15 cellular contexts compared by ENCODE assay signal in genomic region chr18:55102958-55103456, GRCh38.
A peak's percentile ranks its signal among the peaks of the same experiment; 100 is the strongest.
DNase-seq lines count a peak whose midpoint lies in the region; ATAC-seq and TF ChIP-seq lines count a peak whose summit lies in the region.
"Had no signal": no experiment of that assay in that cellular context is flagged by ENCODE, and none has a peak within 500 bp of the region (broad histone marks: within the 10 kb centered on the region; RNA-seq: fewer than 3 reads in every experiment).

No MANE protein-coding gene starts in this region.

- H3K27ac Mint-ChIP-seq in Calu3 (ENCODE audit: unreplicated experiment) (peak overlapping the region; percentile 53), activated B cell treated with CpG ODN at 0.5 μM for 24 hours (peak overlapping the region; percentile 14), nephron progenitor cell (peak overlapping the region; percentile 9)
- no peak overlapping the region for H3K27ac Mint-ChIP-seq in stimulated activated effector memory CD8-positive, alpha-beta T cell treated with anti-CD3 and anti-CD28 coated beads, Interleukin-12 subunit alpha, Interleukin-12 subunit beta, amount 100 ng/mL, for 72 hours
- H3K27ac Mint-ChIP-seq in CD8-positive, alpha-beta memory T cell: no peak overlapping the region
- H3K27ac Mint-ChIP-seq: CD8-positive, alpha-beta T cell; HFFc6 had no signal

- CTCF ChIA-PET in Calu3 (lab: Charles Lee) (no interaction called here), activated B cell treated with CpG ODN at 0.5 μM for 24 hours (lab: Charles Lee) (no interaction called here)
- CTCF ChIA-PET in CD8-positive, alpha-beta memory T cell (lab: Charles Lee): no interaction called here

- no peak overlapping the region for H3K4me3 Mint-ChIP-seq in Calu3 (ENCODE audit: low read depth, unreplicated experiment)
- no peak overlapping the region for H3K4me3 Mint-ChIP-seq in activated B cell treated with CpG ODN at 0.5 μM for 24 hours
- H3K4me3 Mint-ChIP-seq in nephron progenitor cell: no peak overlapping the region
- H3K4me3 Mint-ChIP-seq in stimulated activated effector memory CD8-positive, alpha-beta T cell treated with anti-CD3 and anti-CD28 coated beads, Interleukin-12 subunit alpha, Interleukin-12 subunit beta, amount 100 ng/mL, for 72 hours: no peak overlapping the region
- no peak overlapping the region for H3K4me3 Mint-ChIP-seq in CD8-positive, alpha-beta memory T cell
- H3K4me3 Mint-ChIP-seq: CD14-positive monocyte; CD8-positive, alpha-beta T cell; HFFc6 had no signal

- no peaks in the 10 kb centered on the region for H3K36me3 ChIP-seq in CD8-positive, alpha-beta memory T cell (ENCODE audit: insufficient read depth, low read length)
- H3K36me3 ChIP-seq: HAP-1 had no signal

- H3K4me1 Mint-ChIP-seq in Calu3 (ENCODE audit: low read depth, unreplicated experiment) (peaks cover 42% of the 10 kb centered on the region), activated B cell treated with CpG ODN at 0.5 μM for 24 hours (peaks cover 44% of the 10 kb centered on the region), nephron progenitor cell (peaks cover 50% of the 10 kb centered on the region)
- H3K4me1 Mint-ChIP-seq in stimulated activated effector memory CD8-positive, alpha-beta T cell treated with anti-CD3 and anti-CD28 coated beads, Interleukin-12 subunit alpha, Interleukin-12 subunit beta, amount 100 ng/mL, for 72 hours: no peaks in the 10 kb centered on the region
- no peaks in the 10 kb centered on the region for H3K4me1 Mint-ChIP-seq in CD8-positive, alpha-beta memory T cell
- H3K4me1 Mint-ChIP-seq: CD14-positive monocyte had no signal

- H3K4me1 ChIP-seq in CD8-positive, alpha-beta memory T cell (ENCODE audit: insufficient read depth, low read length): no peaks in the 10 kb centered on the region
- H3K4me1 ChIP-seq: HAP-1 had no signal

- H3K4me3 ChIP-seq in CD8-positive, alpha-beta memory T cell (ENCODE audit: low read length): no peak overlapping the region
- H3K4me3 ChIP-seq: A549, HAP-1 had no signal

- peaks cover 20% of the 10 kb centered on the region for H3K36me3 Mint-ChIP-seq in Calu3 (ENCODE audit: insufficient read depth, unreplicated experiment)
- H3K36me3 Mint-ChIP-seq in activated B cell treated with CpG ODN at 0.5 μM for 24 hours (ENCODE audit: low read depth): no peaks in the 10 kb centered on the region
- no peaks in the 10 kb centered on the region for H3K36me3 Mint-ChIP-seq in nephron progenitor cell (ENCODE audit: low read depth)
- no peaks in the 10 kb centered on the region for H3K36me3 Mint-ChIP-seq in stimulated activated effector memory CD8-positive, alpha-beta T cell treated with anti-CD3 and anti-CD28 coated beads, Interleukin-12 subunit alpha, Interleukin-12 subunit beta, amount 100 ng/mL, for 72 hours
- no peaks in the 10 kb centered on the region for H3K36me3 Mint-ChIP-seq in CD8-positive, alpha-beta memory T cell
- H3K36me3 Mint-ChIP-seq: CD14-positive monocyte; CD8-positive, alpha-beta T cell had no signal

- H3K27me3 Mint-ChIP-seq in Calu3 (ENCODE audit: unreplicated experiment) (no peaks in the 10 kb centered on the region), activated B cell treated with CpG ODN at 0.5 μM for 24 hours (no peaks in the 10 kb centered on the region), nephron progenitor cell (ENCODE audit: low read depth, poor library complexity) (no peaks in the 10 kb centered on the region)
- H3K27me3 Mint-ChIP-seq in CD8-positive, alpha-beta memory T cell: no peaks in the 10 kb centered on the region

- H3K27me3 ChIP-seq in CD8-positive, alpha-beta memory T cell (ENCODE audit: insufficient read depth, low read length, poor library complexity, severe bottlenecking): no peaks in the 10 kb centered on the region

- no peak overlapping the region for H3K27ac ChIP-seq in CD8-positive, alpha-beta memory T cell (ENCODE audit: low read depth, low read length)

- in situ Hi-C loops in G401 (cut with HindIII; ENCODE audit: low sequenced_read_pairs): no loop called here

- no peaks in the 10 kb centered on the region for H3K9me3 ChIP-seq in CD8-positive, alpha-beta memory T cell (ENCODE audit: low read length)
- H3K9me3 ChIP-seq: A549, HAP-1 had no signal

- POLR2A ChIA-PET in activated B cell treated with CpG ODN at 0.5 μM for 24 hours (lab: Charles Lee): no interaction called here
- POLR2A ChIA-PET in CD8-positive, alpha-beta memory T cell (lab: Charles Lee): no interaction called here

- intact Hi-C loops in Calu3 (cut with micrococcal nuclease; ENCODE audit: unreplicated experiment) (no loop called here), activated B cell treated with CpG ODN at 0.5 μM for 24 hours (cut with micrococcal nuclease) (no loop called here)

- no TSS peak for BruUV-seq in Calu3 (replicated peaks; lab: Mats Ljungman, UMichigan)

- H3K9me3 Mint-ChIP-seq in Calu3 (ENCODE audit: low read depth, unreplicated experiment): peaks cover 6% of the 10 kb centered on the region
- H3K9me3 Mint-ChIP-seq in activated B cell treated with CpG ODN at 0.5 μM for 24 hours: no peaks in the 10 kb centered on the region
- H3K9me3 Mint-ChIP-seq in nephron progenitor cell: peaks cover 6% of the 10 kb centered on the region
- H3K9me3 Mint-ChIP-seq in stimulated activated effector memory CD8-positive, alpha-beta T cell treated with anti-CD3 and anti-CD28 coated beads, Interleukin-12 subunit alpha, Interleukin-12 subunit beta, amount 100 ng/mL, for 72 hours: no peaks in the 10 kb centered on the region
- peaks cover 0 to 7% (median 2%) of the 10 kb centered on the region in 5 donors for H3K9me3 Mint-ChIP-seq in CD8-positive, alpha-beta memory T cell
- H3K9me3 Mint-ChIP-seq: CD8-positive, alpha-beta T cell; HFFc6 had no signal

- TF ChIP-seq CTCF in Calu3 (IDR thresholded peaks at IDR 0.05; ENCODE audit: unreplicated experiment) (no peak), activated B cell treated with CpG ODN at 0.5 μM for 24 hours (IDR thresholded peaks at IDR 0.05) (no peak), nephron progenitor cell (IDR thresholded peaks at IDR 0.05) (no peak)

- no peak for ATAC-seq in activated B cell treated with CpG ODN at 0.5 μM for 24 hours (ENCODE audit: low read depth)
- no peak for ATAC-seq in stimulated activated effector memory CD8-positive, alpha-beta T cell treated with anti-CD3 and anti-CD28 coated beads, Interleukin-12 subunit alpha, Interleukin-12 subunit beta, amount 100 ng/mL, for 72 hours
- ATAC-seq: A549; CD8-positive, alpha-beta T cell; HepG2 had no signal

- no peak for DNase-seq in Calu3
- DNase-seq in activated B cell treated with CpG ODN at 0.5 μM for 24 hours: no peak
- no peak for DNase-seq in nephron progenitor cell
- DNase-seq in stimulated activated effector memory CD8-positive, alpha-beta T cell treated with anti-CD3 and anti-CD28 coated beads, Interleukin-12 subunit alpha, Interleukin-12 subunit beta, amount 100 ng/mL, for 72 hours (ENCODE audit: low spot score in 2 of 2): no peak
- DNase-seq in CD8-positive, alpha-beta memory T cell: no peak
- no peak for DNase-seq in G401 (ENCODE audit: low spot score)
- DNase-seq: CD8-positive, alpha-beta T cell; DMS153; EL; GDM1; HFFc6 had no signal

Comparison
In these comparisons a context has a peak if more than half of its experiments do, and no peak if none do; other contexts are left out.
1. H3K27ac Mint-ChIP-seq: peak in Calu3 (single experiment), activated B cell treated with CpG ODN at 0.5 μM for 24 hours (single experiment) and nephron progenitor cell (single experiment); none in stimulated activated effector memory CD8-positive, alpha-beta T cell treated with anti-CD3 and anti-CD28 coated beads, Interleukin-12 subunit alpha, Interleukin-12 subunit beta, amount 100 ng/mL, for 72 hours (single experiment) and CD8-positive, alpha-beta memory T cell (0 of 8).